1 cellular context compared by ENCODE assay signal in the genomic region with DNA sequence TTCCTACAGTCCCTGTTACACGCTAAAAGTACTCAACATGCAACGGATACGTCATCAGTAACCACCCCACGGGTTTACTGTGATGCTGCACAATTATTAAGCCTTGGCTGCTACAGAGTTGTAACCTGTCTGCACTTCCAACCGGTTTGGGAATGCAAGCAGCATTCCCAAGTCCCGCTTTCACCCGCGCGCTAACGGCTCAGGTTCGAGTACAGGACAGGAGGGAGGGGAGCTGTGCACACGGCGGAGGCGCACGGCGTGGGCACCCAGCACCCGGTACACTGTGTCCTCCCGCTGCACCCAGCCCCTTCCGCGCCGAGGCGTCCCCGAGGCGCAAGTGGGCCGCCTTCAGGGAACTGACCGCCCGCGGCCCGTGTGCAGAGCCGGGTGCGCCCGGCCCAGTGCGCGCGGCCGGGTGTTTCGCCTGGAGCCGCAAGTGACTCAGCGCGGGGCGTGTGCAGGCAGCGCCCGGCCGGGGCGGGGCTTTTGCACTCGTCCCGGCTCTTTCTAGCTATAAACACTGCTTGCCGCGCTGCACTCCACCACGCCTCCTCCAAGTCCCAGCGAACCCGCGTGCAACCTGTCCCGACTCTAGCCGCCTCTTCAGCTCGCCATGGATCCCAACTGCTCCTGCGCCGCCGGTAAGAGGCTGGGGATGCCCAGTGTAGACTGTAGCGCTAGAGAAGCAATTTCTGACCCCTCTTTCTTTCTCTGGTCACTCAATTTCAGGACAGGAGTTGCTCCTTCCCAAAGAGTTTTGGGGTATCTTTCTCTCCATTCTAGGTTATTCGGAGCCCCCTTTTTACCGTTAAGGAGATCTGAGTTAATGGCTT.
TF ChIP-seq lines count a peak whose summit lies in the region.

A gene (plus strand): TSS at position 542 of the 833 bp plus-strand sequence. CDS start 72 bp downstream, at position 614.

TF ChIP-seq in HepG2, 621 proteins besides CTCF, POLR2A, EP300 and RAD21 (continued from another document and continues in another):
- TF ChIP-seq, protein P1, sequence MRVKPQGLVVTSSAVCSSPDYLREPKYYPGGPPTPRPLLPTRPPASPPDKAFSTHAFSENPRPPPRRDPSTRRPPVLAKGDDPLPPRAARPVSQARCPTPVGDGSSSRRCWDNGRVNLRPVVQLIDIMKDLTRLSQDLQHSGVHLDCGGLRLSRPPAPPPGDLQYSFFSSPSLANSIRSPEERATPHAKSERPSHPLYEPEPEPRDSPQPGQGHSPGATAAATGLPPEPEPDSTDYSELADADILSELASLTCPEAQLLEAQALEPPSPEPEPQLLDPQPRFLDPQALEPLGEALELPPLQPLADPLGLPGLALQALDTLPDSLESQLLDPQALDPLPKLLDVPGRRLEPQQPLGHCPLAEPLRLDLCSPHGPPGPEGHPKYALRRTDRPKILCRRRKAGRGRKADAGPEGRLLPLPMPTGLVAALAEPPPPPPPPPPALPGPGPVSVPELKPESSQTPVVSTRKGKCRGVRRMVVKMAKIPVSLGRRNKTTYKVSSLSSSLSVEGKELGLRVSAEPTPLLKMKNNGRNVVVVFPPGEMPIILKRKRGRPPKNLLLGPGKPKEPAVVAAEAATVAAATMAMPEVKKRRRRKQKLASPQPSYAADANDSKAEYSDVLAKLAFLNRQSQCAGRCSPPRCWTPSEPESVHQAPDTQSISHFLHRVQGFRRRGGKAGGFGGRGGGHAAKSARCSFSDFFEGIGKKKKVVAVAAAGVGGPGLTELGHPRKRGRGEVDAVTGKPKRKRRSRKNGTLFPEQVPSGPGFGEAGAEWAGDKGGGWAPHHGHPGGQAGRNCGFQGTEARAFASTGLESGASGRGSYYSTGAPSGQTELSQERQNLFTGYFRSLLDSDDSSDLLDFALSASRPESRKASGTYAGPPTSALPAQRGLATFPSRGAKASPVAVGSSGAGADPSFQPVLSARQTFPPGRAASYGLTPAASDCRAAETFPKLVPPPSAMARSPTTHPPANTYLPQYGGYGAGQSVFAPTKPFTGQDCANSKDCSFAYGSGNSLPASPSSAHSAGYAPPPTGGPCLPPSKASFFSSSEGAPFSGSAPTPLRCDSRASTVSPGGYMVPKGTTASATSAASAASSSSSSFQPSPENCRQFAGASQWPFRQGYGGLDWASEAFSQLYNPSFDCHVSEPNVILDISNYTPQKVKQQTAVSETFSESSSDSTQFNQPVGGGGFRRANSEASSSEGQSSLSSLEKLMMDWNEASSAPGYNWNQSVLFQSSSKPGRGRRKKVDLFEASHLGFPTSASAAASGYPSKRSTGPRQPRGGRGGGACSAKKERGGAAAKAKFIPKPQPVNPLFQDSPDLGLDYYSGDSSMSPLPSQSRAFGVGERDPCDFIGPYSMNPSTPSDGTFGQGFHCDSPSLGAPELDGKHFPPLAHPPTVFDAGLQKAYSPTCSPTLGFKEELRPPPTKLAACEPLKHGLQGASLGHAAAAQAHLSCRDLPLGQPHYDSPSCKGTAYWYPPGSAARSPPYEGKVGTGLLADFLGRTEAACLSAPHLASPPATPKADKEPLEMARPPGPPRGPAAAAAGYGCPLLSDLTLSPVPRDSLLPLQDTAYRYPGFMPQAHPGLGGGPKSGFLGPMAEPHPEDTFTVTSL (CRISPR knock-in tag; IDR thresholded peaks at IDR 0.05; ENCODE audit: borderline replicate concordance), result peak; percentile 48; the same call in 1 of the 2 replicates
- TF ChIP-seq, protein P2, sequence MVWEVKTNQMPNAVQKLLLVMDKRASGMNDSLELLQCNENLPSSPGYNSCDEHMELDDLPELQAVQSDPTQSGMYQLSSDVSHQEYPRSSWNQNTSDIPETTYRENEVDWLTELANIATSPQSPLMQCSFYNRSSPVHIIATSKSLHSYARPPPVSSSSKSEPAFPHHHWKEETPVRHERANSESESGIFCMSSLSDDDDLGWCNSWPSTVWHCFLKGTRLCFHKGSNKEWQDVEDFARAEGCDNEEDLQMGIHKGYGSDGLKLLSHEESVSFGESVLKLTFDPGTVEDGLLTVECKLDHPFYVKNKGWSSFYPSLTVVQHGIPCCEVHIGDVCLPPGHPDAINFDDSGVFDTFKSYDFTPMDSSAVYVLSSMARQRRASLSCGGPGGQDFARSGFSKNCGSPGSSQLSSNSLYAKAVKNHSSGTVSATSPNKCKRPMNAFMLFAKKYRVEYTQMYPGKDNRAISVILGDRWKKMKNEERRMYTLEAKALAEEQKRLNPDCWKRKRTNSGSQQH (CRISPR knock-in tag; IDR thresholded peaks at IDR 0.05; ENCODE audit: low read depth), result peak; percentile 87
- TF ChIP-seq ZNF136 (CRISPR knock-in tag; IDR thresholded peaks at IDR 0.05; ENCODE audit: low read depth) (peak; percentile 25; the same call in 1 of the 2 replicates), AHR (CRISPR knock-in tag; IDR thresholded peaks at IDR 0.05) (no peak), MED8 (CRISPR knock-in tag; IDR thresholded peaks at IDR 0.05; ENCODE audit: insufficient replicate concordance) (peak; percentile 92), ZNF546 (CRISPR knock-in tag; conservative IDR thresholded peaks at IDR 0.05) (no peak), HOXA7 (CRISPR knock-in tag; IDR thresholded peaks at IDR 0.05) (0 out of 2 replicates have a peak, but pooled peaks have one; percentile 69), ZFP41 (CRISPR knock-in tag; IDR thresholded peaks at IDR 0.05; ENCODE audit: borderline replicate concordance) (peak; percentile 40; the same call in 1 of the 2 replicates), SIN3B (IDR thresholded peaks at IDR 0.05; ENCODE audit: low read length) (0 out of 2 replicates have a peak, but pooled peaks have one; percentile 25), PPARG (CRISPR knock-in tag; conservative IDR thresholded peaks at IDR 0.05) (peak; percentile 57; the same call in 1 of the 2 replicates), ZNF350 (CRISPR knock-in tag; IDR thresholded peaks at IDR 0.05; ENCODE audit: borderline replicate concordance, low read depth) (no peak; the same call in 1 of the 2 replicates), SRSF1 (optimal IDR thresholded peaks at IDR 0.05; ENCODE audit: low read depth, low read length) (peak; percentile 88), MAFG (CRISPR knock-in tag; IDR thresholded peaks at IDR 0.05) (peak; percentile 65; the same call in 1 of the 2 replicates), NKX3-1 (CRISPR knock-in tag; IDR thresholded peaks at IDR 0.05) (peak; percentile 83), RBAK (CRISPR knock-in tag; IDR thresholded peaks at IDR 0.05) (no peak), PRPF4 (IDR thresholded peaks at IDR 0.05; ENCODE audit: low read depth, low read length, poor library complexity, severe bottlenecking) (no peak), YY1 (IDR thresholded peaks at IDR 0.05; ENCODE audit: insufficient read depth, insufficient replicate concordance, low read depth, low read length) (peak; percentile 78), DR1 (CRISPR knock-in tag; IDR thresholded peaks at IDR 0.05) (peak; percentile 80; the same call in 1 of the 2 replicates), RELA (CRISPR knock-in tag; IDR thresholded peaks at IDR 0.05) (0 out of 2 replicates have a peak, but pooled peaks have one; percentile 54), ZZZ3 (CRISPR knock-in tag; IDR thresholded peaks at IDR 0.05; ENCODE audit: borderline replicate concordance) (no peak; the same call in 1 of the 2 replicates), ISL2 (CRISPR knock-in tag; IDR thresholded peaks at IDR 0.05) (peak; percentile 77), SRY (CRISPR knock-in tag; IDR thresholded peaks at IDR 0.05) (peak; percentile 54; the same call in 1 of the 2 replicates), IRX3 (CRISPR knock-in tag; IDR thresholded peaks at IDR 0.05; ENCODE audit: borderline replicate concordance, low read depth) (no peak; the same call in 1 of the 2 replicates), PRMT3 (CRISPR knock-in tag; IDR thresholded peaks at IDR 0.05; ENCODE audit: borderline replicate concordance, low read depth) (no peak), TBL1XR1 (IDR thresholded peaks at IDR 0.05; ENCODE audit: borderline replicate concordance, low read length, partially characterized antibody) (peak; percentile 69), FOSL2 (CRISPR knock-in tag; IDR thresholded peaks at IDR 0.05) (peak; percentile 94), TCF7L2 (IDR thresholded peaks at IDR 0.05; ENCODE audit: low read depth, low read length) (no peak), HHEX (CRISPR knock-in tag; IDR thresholded peaks at IDR 0.05) (no peak), ZNF24 (IDR thresholded peaks at IDR 0.05) (no peak), SIX1 (CRISPR knock-in tag; IDR thresholded peaks at IDR 0.05; ENCODE audit: borderline replicate concordance) (no peak; the same call in 1 of the 2 replicates), SALL2 (CRISPR knock-in tag; IDR thresholded peaks at IDR 0.05) (peak; percentile 96), MTF1 (CRISPR knock-in tag; IDR thresholded peaks at IDR 0.05) (peak; percentile 100), HOXA5 (CRISPR knock-in tag; IDR thresholded peaks at IDR 0.05) (peak; percentile 62; the same call in 1 of the 2 replicates), ZBTB8A (CRISPR knock-in tag; IDR thresholded peaks at IDR 0.05; ENCODE audit: borderline replicate concordance, low read depth) (no peak), SMARCC2 (IDR thresholded peaks at IDR 0.05) (no peak), RFXANK (CRISPR knock-in tag; IDR thresholded peaks at IDR 0.05) (peak; percentile 82), KDM5A (IDR thresholded peaks at IDR 0.05; ENCODE audit: borderline replicate concordance, low read length) (no peak)
- TF ChIP-seq, protein P3, sequence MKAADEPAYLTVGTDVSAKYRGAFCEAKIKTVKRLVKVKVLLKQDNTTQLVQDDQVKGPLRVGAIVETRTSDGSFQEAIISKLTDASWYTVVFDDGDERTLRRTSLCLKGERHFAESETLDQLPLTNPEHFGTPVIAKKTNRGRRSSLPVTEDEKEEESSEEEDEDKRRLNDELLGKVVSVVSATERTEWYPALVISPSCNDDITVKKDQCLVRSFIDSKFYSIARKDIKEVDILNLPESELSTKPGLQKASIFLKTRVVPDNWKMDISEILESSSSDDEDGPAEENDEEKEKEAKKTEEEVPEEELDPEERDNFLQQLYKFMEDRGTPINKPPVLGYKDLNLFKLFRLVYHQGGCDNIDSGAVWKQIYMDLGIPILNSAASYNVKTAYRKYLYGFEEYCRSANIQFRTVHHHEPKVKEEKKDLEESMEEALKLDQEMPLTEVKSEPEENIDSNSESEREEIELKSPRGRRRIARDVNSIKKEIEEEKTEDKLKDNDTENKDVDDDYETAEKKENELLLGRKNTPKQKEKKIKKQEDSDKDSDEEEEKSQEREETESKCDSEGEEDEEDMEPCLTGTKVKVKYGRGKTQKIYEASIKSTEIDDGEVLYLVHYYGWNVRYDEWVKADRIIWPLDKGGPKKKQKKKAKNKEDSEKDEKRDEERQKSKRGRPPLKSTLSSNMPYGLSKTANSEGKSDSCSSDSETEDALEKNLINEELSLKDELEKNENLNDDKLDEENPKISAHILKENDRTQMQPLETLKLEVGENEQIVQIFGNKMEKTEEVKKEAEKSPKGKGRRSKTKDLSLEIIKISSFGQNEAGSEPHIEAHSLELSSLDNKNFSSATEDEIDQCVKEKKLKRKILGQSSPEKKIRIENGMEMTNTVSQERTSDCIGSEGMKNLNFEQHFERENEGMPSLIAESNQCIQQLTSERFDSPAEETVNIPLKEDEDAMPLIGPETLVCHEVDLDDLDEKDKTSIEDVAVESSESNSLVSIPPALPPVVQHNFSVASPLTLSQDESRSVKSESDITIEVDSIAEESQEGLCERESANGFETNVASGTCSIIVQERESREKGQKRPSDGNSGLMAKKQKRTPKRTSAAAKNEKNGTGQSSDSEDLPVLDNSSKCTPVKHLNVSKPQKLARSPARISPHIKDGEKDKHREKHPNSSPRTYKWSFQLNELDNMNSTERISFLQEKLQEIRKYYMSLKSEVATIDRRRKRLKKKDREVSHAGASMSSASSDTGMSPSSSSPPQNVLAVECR (CRISPR knock-in tag; IDR thresholded peaks at IDR 0.05; ENCODE audit: borderline replicate concordance), result peak; percentile 81
- TF ChIP-seq, protein P4, sequence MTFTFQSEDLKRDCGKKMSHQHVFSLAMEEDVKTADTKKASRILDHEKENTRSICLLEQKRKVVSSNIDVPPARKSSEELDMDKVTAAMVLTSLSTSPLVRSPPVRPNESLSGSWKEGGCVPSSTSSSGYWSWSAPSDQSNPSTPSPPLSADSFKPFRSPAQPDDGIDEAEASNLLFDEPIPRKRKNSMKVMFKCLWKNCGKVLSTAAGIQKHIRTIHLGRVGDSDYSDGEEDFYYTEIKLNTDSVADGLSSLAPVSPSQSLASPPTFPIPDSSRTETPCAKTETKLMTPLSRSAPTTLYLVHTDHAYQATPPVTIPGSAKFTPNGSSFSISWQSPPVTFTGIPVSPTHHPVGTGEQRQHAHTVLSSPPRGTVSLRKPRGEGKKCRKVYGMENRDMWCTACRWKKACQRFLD (CRISPR knock-in tag; IDR thresholded peaks at IDR 0.05; ENCODE audit: borderline replicate concordance), result no peak
- TF ChIP-seq, protein P5, sequence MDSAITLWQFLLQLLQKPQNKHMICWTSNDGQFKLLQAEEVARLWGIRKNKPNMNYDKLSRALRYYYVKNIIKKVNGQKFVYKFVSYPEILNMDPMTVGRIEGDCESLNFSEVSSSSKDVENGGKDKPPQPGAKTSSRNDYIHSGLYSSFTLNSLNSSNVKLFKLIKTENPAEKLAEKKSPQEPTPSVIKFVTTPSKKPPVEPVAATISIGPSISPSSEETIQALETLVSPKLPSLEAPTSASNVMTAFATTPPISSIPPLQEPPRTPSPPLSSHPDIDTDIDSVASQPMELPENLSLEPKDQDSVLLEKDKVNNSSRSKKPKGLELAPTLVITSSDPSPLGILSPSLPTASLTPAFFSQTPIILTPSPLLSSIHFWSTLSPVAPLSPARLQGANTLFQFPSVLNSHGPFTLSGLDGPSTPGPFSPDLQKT (CRISPR knock-in tag; IDR thresholded peaks at IDR 0.05; ENCODE audit: borderline replicate concordance), result no peak
- TF ChIP-seq, protein P6, sequence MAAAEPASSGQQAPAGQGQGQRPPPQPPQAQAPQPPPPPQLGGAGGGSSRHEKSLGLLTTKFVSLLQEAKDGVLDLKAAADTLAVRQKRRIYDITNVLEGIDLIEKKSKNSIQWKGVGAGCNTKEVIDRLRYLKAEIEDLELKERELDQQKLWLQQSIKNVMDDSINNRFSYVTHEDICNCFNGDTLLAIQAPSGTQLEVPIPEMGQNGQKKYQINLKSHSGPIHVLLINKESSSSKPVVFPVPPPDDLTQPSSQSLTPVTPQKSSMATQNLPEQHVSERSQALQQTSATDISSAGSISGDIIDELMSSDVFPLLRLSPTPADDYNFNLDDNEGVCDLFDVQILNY (CRISPR knock-in tag; conservative IDR thresholded peaks at IDR 0.05), result peak; percentile 52; the same call in 1 of the 2 replicates
- TF ChIP-seq, protein P7, sequence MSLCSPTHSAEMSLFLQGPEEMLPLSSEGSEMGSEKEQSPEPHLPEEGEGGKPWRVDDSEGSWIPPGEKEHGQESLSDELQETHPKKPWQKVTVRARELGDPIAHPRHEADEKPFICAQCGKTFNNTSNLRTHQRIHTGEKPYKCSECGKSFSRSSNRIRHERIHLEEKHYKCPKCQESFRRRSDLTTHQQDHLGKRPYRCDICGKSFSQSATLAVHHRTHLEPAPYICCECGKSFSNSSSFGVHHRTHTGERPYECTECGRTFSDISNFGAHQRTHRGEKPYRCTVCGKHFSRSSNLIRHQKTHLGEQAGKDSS (CRISPR knock-in tag; IDR thresholded peaks at IDR 0.05; ENCODE audit: borderline replicate concordance, low read depth), result peak; percentile 48; the same call in 1 of the 2 replicates
